In genomic region chr3:73625124-73625665, GRCh38 we compare ENCODE assay signal across 8 cellular contexts. TPM values are rescaled to one million over a fixed set of nuclear protein-coding genes. Genes with fewer than 3 reads are reported as not detected.
DNase-seq lines count a peak whose midpoint lies in the region; ATAC-seq and TF ChIP-seq lines count a peak whose summit lies in the region.

No MANE protein-coding gene starts in this region.

- H3K4me3 Mint-ChIP-seq in CD4-positive, alpha-beta memory T cell = no peak overlapping the region

- peak overlapping the region; percentile 91 for H3K4me2 ChIP-seq in smooth muscle cell

- CTCF ChIA-PET in CD4-positive, alpha-beta memory T cell (lab: Charles Lee; ENCODE audit: partially characterized antibody) = no interaction called here

- in situ Hi-C loops in astrocyte of the spinal cord (cut with HindIII; ENCODE audit: low sequenced_read_pairs) = no loop called here
- in situ Hi-C loops in ACHN (cut with HindIII; ENCODE audit: low pct_ligation_motif_present, low pct_unique_long_range_greater_than_20kb, low sequenced_read_pairs) = no loop called here

- DNase-seq in HS-5 (ENCODE audit: low read depth) (peak; percentile 44), astrocyte of the spinal cord (ENCODE audit: low read depth, low spot score) (peak; percentile 72), islet precursor cell (peak; percentile 71), smooth muscle cell (lab: John Stamatoyannopoulos, UW; ENCODE audit: unreplicated experiment) (no peak), putamen (ENCODE audit: low spot score) (no peak), ACHN (no peak)
- no peak for DNase-seq in CD4-positive, alpha-beta memory T cell

- peaks cover 0 to 4% (median 0%) of the 10 kb centered on the region in 8 donors for H3K9me3 Mint-ChIP-seq in CD4-positive, alpha-beta memory T cell

- H3K27me3 Mint-ChIP-seq in CD4-positive, alpha-beta memory T cell = peaks cover 2 to 3% of the 10 kb centered on the region in 2 donors

- H3K27me3 ChIP-seq in smooth muscle cell (ENCODE audit: low read depth) = no peaks in the 10 kb centered on the region
- no peaks in the 10 kb centered on the region for H3K27me3 ChIP-seq in CD4-positive, alpha-beta memory T cell (ENCODE audit: insufficient read depth, low read length)

- peaks cover 14% of the 10 kb centered on the region for H3F3A ChIP-seq in smooth muscle cell (ENCODE audit: low read depth)

- 2% methylated on average over 21 of the region's 21 CpGs for WGBS in smooth muscle cell (ENCODE audit: low lambda C conversion rate)

- H3K27ac ChIP-seq in smooth muscle cell (ENCODE audit: low read depth) = peak overlapping the region; percentile 83
- no peak overlapping the region for H3K27ac ChIP-seq in CD4-positive, alpha-beta memory T cell (ENCODE audit: low read depth, low read length)

- H3K4me1 ChIP-seq in smooth muscle cell (ENCODE audit: low read depth) = peaks cover 14% of the 10 kb centered on the region
- no peaks in the 10 kb centered on the region for H3K4me1 ChIP-seq in CD4-positive, alpha-beta memory T cell (ENCODE audit: insufficient read depth, low read length)

- no peaks in the 10 kb centered on the region for H3K36me3 Mint-ChIP-seq in CD4-positive, alpha-beta memory T cell

- peak overlapping the region; percentile 99 for H2AFZ ChIP-seq in smooth muscle cell (ENCODE audit: low read depth)

- POLR2A ChIA-PET in CD4-positive, alpha-beta memory T cell (lab: Charles Lee; ENCODE audit: partially characterized antibody) = no interaction called here

- H3K4me1 Mint-ChIP-seq in CD4-positive, alpha-beta memory T cell = no peaks in the 10 kb centered on the region

- no peaks in the 10 kb centered on the region for H3K9me3 ChIP-seq in smooth muscle cell (replicated peaks; ENCODE audit: low read depth)
- no peaks in the 10 kb centered on the region for H3K9me3 ChIP-seq in CD4-positive, alpha-beta memory T cell (ENCODE audit: control insufficient read depth in 1 of 2, low read length in 2 of 2)

- H3K36me3 ChIP-seq in smooth muscle cell (ENCODE audit: low read depth) = no peaks in the 10 kb centered on the region
- no peaks in the 10 kb centered on the region for H3K36me3 ChIP-seq in CD4-positive, alpha-beta memory T cell (ENCODE audit: insufficient read depth, low read length)

- peaks cover 37% of the 10 kb centered on the region for H4K20me1 ChIP-seq in smooth muscle cell (ENCODE audit: low read depth)

- H3K79me2 ChIP-seq in smooth muscle cell (ENCODE audit: low read depth) = peaks cover 44% of the 10 kb centered on the region

- no peak for ATAC-seq in HG03095 (IDR thresholded peaks at IDR 0.05; ENCODE audit: unreplicated experiment)

- no peak overlapping the region for H3K27ac Mint-ChIP-seq in CD4-positive, alpha-beta memory T cell

- peak overlapping the region; percentile 81 for H3K9ac ChIP-seq in smooth muscle cell (ENCODE audit: low read depth)

- intact Hi-C loops in CD4-positive, alpha-beta memory T cell (cut with micrococcal nuclease) = no loop called here

- peak overlapping the region; percentile 63 for H3K4me3 ChIP-seq in astrocyte of the spinal cord (ENCODE audit: low read depth, low read length)
- peak overlapping the region; percentile 75 for H3K4me3 ChIP-seq in smooth muscle cell
- no peak overlapping the region for H3K4me3 ChIP-seq in CD4-positive, alpha-beta memory T cell (ENCODE audit: low read length in 2 of 2)

- TF ChIP-seq CTCF in astrocyte of the spinal cord (IDR thresholded peaks at IDR 0.05; ENCODE audit: low read depth, low read length) (no peak), smooth muscle cell (IDR thresholded peaks at IDR 0.05; ENCODE audit: borderline replicate concordance, insufficient read depth, poor library complexity, severe bottlenecking) (no peak)

RNA-seq across cellular contexts. Expression of gene PDZRN3, which starts 0.5 kb away (rescaled TPM):
- total RNA-seq in smooth muscle cell = 99.5 and 125 TPM in 2 replicates
- 118 and 128 TPM in 2 replicates for polyA plus RNA-seq in smooth muscle cell
- total RNA-seq in CD4-positive, alpha-beta memory T cell = not detected
- polyA plus RNA-seq in CD4-positive, alpha-beta memory T cell = not detected

Comparison
In these comparisons a context has a peak if more than half of its experiments do, and no peak if none do; other contexts are left out.
1. DNase-seq: peak in HS-5 (single experiment), astrocyte of the spinal cord (single experiment) and islet precursor cell (single experiment); none in smooth muscle cell (single experiment), putamen (single experiment), ACHN (single experiment) and CD4-positive, alpha-beta memory T cell (0 of 5).
2. H3K4me3 ChIP-seq: peak in astrocyte of the spinal cord (single experiment) and smooth muscle cell (single experiment); none in CD4-positive, alpha-beta memory T cell (0 of 2).
3. RNA of gene PDZRN3, which starts 0.5 kb away (total RNA-seq): 99.5 to 125 TPM in smooth muscle cell; not detected in CD4-positive, alpha-beta memory T cell; every median in the first group is over 100 times any median in the second.